Comparison of ENCODE assay signal across 13 cellular contexts in the genomic region with DNA sequence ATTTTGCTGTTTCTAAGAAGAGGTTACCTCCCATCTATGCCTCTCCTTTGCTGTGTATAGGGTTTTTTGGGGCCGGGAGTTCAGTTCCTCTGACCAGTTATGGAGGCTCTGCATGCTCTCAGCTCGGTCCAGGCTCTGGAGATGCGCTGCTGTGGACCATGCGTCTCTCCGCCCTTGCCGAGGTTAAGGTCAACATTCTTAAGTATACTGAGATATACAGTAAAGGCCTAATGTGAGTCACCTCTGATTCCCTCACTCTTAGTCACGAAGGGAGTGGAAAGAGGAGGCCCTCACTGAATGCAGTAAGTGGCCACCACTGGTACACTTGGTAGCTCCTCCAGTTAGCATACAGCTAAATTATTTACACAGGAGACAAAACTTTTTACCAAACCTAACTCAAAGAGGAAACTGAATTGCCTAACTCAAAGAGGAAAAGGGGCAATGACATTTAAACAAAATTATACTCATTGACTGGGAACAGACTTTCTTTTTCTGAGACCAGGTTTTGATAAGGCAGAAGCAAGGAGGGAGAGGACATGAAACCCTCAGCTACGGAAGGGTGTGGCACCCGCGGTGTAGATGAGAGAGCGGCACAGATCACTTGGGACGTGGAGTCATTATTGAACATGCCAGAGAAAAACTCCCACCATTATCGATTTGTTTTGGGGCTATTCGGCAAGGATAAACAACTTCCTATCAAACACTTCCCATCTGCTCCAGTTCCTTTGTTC.
DNase-seq lines count a peak whose midpoint lies in the region; ATAC-seq and TF ChIP-seq lines count a peak whose summit lies in the region.
"Had no signal": no experiment of that assay in that cellular context is flagged by ENCODE, and none has a peak within 500 bp of the region (broad histone marks: within the 10 kb centered on the region; RNA-seq: fewer than 3 reads in every experiment).

No MANE protein-coding gene starts in this region.

- peak overlapping the region; percentile 97 to 98 for H4K8ac ChIP-seq in IMR-90 (ENCODE audit: low read depth in 2 of 2, low read length in 2 of 2)

- H2BK15ac ChIP-seq in IMR-90 (ENCODE audit: low read depth, low read length) = peak overlapping the region; percentile 99

- in situ Hi-C loops in IMR-90 (cut with MboI; ENCODE audit: low sequenced_read_pairs) = no loop called here

- DNase-seq in IMR-90 = peak; percentile 98
- peak; percentile 81 for DNase-seq in amniotic epithelial cell (ENCODE audit: low read depth)
- peak; percentile 88 for DNase-seq in iris pigment epithelial cell (ENCODE audit: low read depth)
- DNase-seq in suprapubic skin (ENCODE audit: low spot score in 2 of 2) = no peak
- no peak for DNase-seq in NCI-H510A (lab: John Stamatoyannopoulos, UW)
- no peak for DNase-seq in GM20000 (ENCODE audit: low spot score)
- DNase-seq: immature natural killer cell, NCI-H1048, NCI-H2227 treated with DMSO at 0.1 percent for 48 hours, posterior cingulate gyrus, upper lobe of right lung had no signal

- H3K4me1 ChIP-seq in ACC112 (ENCODE audit: control insufficient read depth, insufficient read depth, low read length, unreplicated experiment) (peaks cover 60% of the 10 kb centered on the region), IMR-90 (ENCODE audit: control insufficient read depth, insufficient read depth, low read length) (peaks cover 28% of the 10 kb centered on the region), suprapubic skin (no peaks in the 10 kb centered on the region)
- H3K4me1 ChIP-seq: upper lobe of right lung had no signal

- no peak for TF ChIP-seq CTCF in IMR-90 (conservative IDR thresholded peaks at IDR 0.05; ENCODE audit: low read depth, low read length)
- TF ChIP-seq CTCF in suprapubic skin (IDR thresholded peaks at IDR 0.05) = no peak
- TF ChIP-seq CTCF in GM20000 (IDR thresholded peaks at IDR 0.05; ENCODE audit: extremely low read depth, missing control alignments) = no peak

- H3K23ac ChIP-seq in IMR-90 (ENCODE audit: low read depth, low read length) = peak overlapping the region; percentile 99

- no peaks in the 10 kb centered on the region for H3K9me3 ChIP-seq in IMR-90 (ENCODE audit: control insufficient read depth, insufficient read depth, low read length)
- no peaks in the 10 kb centered on the region for H3K9me3 ChIP-seq in suprapubic skin
- H3K9me3 ChIP-seq: upper lobe of right lung had no signal

- H4K20me1 ChIP-seq in IMR-90 (ENCODE audit: insufficient read depth, low read length) = no peaks in the 10 kb centered on the region

- H3K27me3 ChIP-seq in ACC112 (ENCODE audit: insufficient read depth, low read length) = no peaks in the 10 kb centered on the region
- H3K27me3 ChIP-seq in IMR-90 (ENCODE audit: control insufficient read depth, insufficient read depth, low read length) = no peaks in the 10 kb centered on the region
- H3K27me3 ChIP-seq in suprapubic skin = no peaks in the 10 kb centered on the region
- H3K27me3 ChIP-seq: upper lobe of right lung had no signal

- TF ChIP-seq EP300 in suprapubic skin (IDR thresholded peaks at IDR 0.05) = no peak

- peak overlapping the region; percentile 98 for H3K18ac ChIP-seq in IMR-90 (ENCODE audit: low read depth, low read length)

- H3K27ac ChIP-seq in ACC112 (ENCODE audit: low read depth, low read length) (peak overlapping the region; percentile 98), IMR-90 (ENCODE audit: insufficient read depth, low read length) (peak overlapping the region; percentile 93), suprapubic skin (no peak overlapping the region)
- H3K27ac ChIP-seq: upper lobe of right lung had no signal

- no peak overlapping the region for H3K4me2 ChIP-seq in IMR-90 (ENCODE audit: low read depth, low read length)

- peak overlapping the region; percentile 94 for H2BK5ac ChIP-seq in IMR-90 (ENCODE audit: low read depth, low read length, poor library complexity, severe bottlenecking)

- intact Hi-C loops in IMR-90 (cut with micrococcal nuclease) = no loop called here

- POLR2A ChIA-PET in IMR-90 (lab: Charles Lee; ENCODE audit: unreplicated experiment) = interaction anchor here (0.6 to 1.6 kb wide), 6 partner anchors 9 to 96 kb away, joined by 3 to 10 read pairs (median 3); no protein-coding TSS in a partner anchor

- H3K36me3 ChIP-seq in ACC112 (ENCODE audit: insufficient read depth, low read length) (no peaks in the 10 kb centered on the region), IMR-90 (ENCODE audit: control insufficient read depth, insufficient read depth, low read length) (no peaks in the 10 kb centered on the region), suprapubic skin (no peaks in the 10 kb centered on the region)
- H3K36me3 ChIP-seq: upper lobe of right lung had no signal

- H4K5ac ChIP-seq in IMR-90 (ENCODE audit: low read depth, low read length) = peak overlapping the region; percentile 98

- peak overlapping the region; percentile 35; the same call in 1 of the 2 replicates for H3K4me3 ChIP-seq in ACC112 (ENCODE audit: low read depth, low read length)
- no peak overlapping the region for H3K4me3 ChIP-seq in IMR-90 (ENCODE audit: insufficient read depth, low read depth, low read length)
- no peak overlapping the region for H3K4me3 ChIP-seq in suprapubic skin
- H3K4me3 ChIP-seq: upper lobe of right lung had no signal

- CTCF ChIA-PET in IMR-90 (lab: Yijun Ruan, JAX) = interaction anchor here (0.8 to 2.0 kb wide), 5 partner anchors 12 to 387 kb away, joined by 3 to 7 read pairs (median 4); no protein-coding TSS in a partner anchor

- H3K79me1 ChIP-seq in IMR-90 (ENCODE audit: low read depth in 1 of 2, low read length in 2 of 2) = peaks cover 32 to 46% of the 10 kb centered on the region in 2 experiments; a peak in 3 of 4 replicates

- H3K14ac ChIP-seq in IMR-90 (replicated peaks; ENCODE audit: low read depth, low read length) = peak overlapping the region; percentile 100

- ATAC-seq in IMR-90 (ENCODE audit: low read depth) = peak; percentile 87
- no peak for ATAC-seq in GM19395 (IDR thresholded peaks at IDR 0.05; ENCODE audit: unreplicated experiment)
- ATAC-seq: upper lobe of right lung had no signal

- no peak; the same call in 1 of the 2 replicates for TF ChIP-seq RAD21 in IMR-90 (IDR thresholded peaks at IDR 0.05; ENCODE audit: low read length)

- WGBS in IMR-90 (ENCODE audit: extremely low coverage in 2 of 2, insufficient read length in 1 of 2), 2 experiments = no CpG with 5 or more reads among the region's 14 CpGs
- 92% methylated on average over 14 of the region's 14 CpGs for WGBS in suprapubic skin

- peak overlapping the region; percentile 94 for H3K56ac ChIP-seq in IMR-90 (ENCODE audit: extremely low read depth, insufficient read depth, low read length)

- peak overlapping the region; percentile 99 for H2AK5ac ChIP-seq in IMR-90 (ENCODE audit: low read depth, low read length)

- peak overlapping the region; percentile 99 for H2BK120ac ChIP-seq in IMR-90 (ENCODE audit: low read depth, low read length)

- peak overlapping the region; percentile 100 for H3K4ac ChIP-seq in IMR-90 (ENCODE audit: low read depth, low read length)

- peaks cover 26% of the 10 kb centered on the region for H3K9me1 ChIP-seq in IMR-90 (ENCODE audit: insufficient read depth, low read length)

- H3K9ac ChIP-seq in IMR-90 (ENCODE audit: low read depth, low read length) = peak overlapping the region; percentile 82; the same call in 1 of the 2 replicates

- peak overlapping the region; percentile 30 for H2AK9ac ChIP-seq in IMR-90 (replicated peaks; ENCODE audit: low read depth, low read length, poor library complexity)

- peak overlapping the region; percentile 99 for H2BK20ac ChIP-seq in IMR-90 (ENCODE audit: low read depth, low read length)

- no peaks in the 10 kb centered on the region for H3K79me2 ChIP-seq in ACC112 (ENCODE audit: control insufficient read depth, insufficient read depth, low read length, unreplicated experiment)

- TSS peak; percentile 63 for BruUV-seq in IMR-90 (replicated peaks; lab: Mats Ljungman, UMichigan)

- H2AFZ ChIP-seq in ACC112 (ENCODE audit: low read length, unreplicated experiment) (peak overlapping the region; percentile 27), IMR-90 (replicated peaks; ENCODE audit: low read length, poor library complexity) (no peak overlapping the region)

- dilution Hi-C loops in IMR-90 (cut with HindIII; ENCODE audit: low sequenced_read_pairs, unreplicated experiment) = no loop called here

- peak overlapping the region; percentile 100 for H4K91ac ChIP-seq in IMR-90 (ENCODE audit: insufficient read depth, low read depth, low read length)

- TF ChIP-seq POLR2A in IMR-90 (IDR thresholded peaks at IDR 0.05; ENCODE audit: low read depth, low read length) (no peak), suprapubic skin (IDR thresholded peaks at IDR 0.05) (no peak)

TF ChIP-seq in IMR-90, 13 proteins besides CTCF, POLR2A, EP300 and RAD21:
- no peak for TF ChIP-seq MAFK (IDR thresholded peaks at IDR 0.05; ENCODE audit: low read depth, low read length)
- TF ChIP-seq, protein P1, sequence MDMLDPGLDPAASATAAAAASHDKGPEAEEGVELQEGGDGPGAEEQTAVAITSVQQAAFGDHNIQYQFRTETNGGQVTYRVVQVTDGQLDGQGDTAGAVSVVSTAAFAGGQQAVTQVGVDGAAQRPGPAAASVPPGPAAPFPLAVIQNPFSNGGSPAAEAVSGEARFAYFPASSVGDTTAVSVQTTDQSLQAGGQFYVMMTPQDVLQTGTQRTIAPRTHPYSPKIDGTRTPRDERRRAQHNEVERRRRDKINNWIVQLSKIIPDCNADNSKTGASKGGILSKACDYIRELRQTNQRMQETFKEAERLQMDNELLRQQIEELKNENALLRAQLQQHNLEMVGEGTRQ (IDR thresholded peaks at IDR 0.05; ENCODE audit: low read depth, low read length) = no peak
- peak; percentile 30; the same call in 1 of the 2 replicates for TF ChIP-seq BHLHE40 (IDR thresholded peaks at IDR 0.05; ENCODE audit: low read depth, low read length)
- 0 out of 2 replicates have a peak, but pooled peaks have one; percentile 23 for TF ChIP-seq SMC3 (IDR thresholded peaks at IDR 0.05; ENCODE audit: low read depth, low read length)
- peak; percentile 46 for TF ChIP-seq RCOR1 (IDR thresholded peaks at IDR 0.05; ENCODE audit: insufficient replicate concordance, low read length)
- peak; percentile 91 for TF ChIP-seq FOS (IDR thresholded peaks at IDR 0.05; ENCODE audit: low read depth, low read length)
- TF ChIP-seq CEBPB (IDR thresholded peaks at IDR 0.05; ENCODE audit: low read depth, low read length) = peak; percentile 66; the same call in 1 of the 2 replicates
- no peak for TF ChIP-seq MXI1 (IDR thresholded peaks at IDR 0.05; ENCODE audit: borderline replicate concordance, low read depth, low read length)
TF ChIP-seq in IMR-90: peak in this region for 5.

Comparison
In these comparisons a context has a peak if more than half of its experiments do, and no peak if none do; other contexts are left out.
1. DNase-seq: peak in IMR-90 (single experiment), amniotic epithelial cell (single experiment) and iris pigment epithelial cell (single experiment); none in suprapubic skin (0 of 2), NCI-H510A (single experiment) and GM20000 (single experiment).